In the genomic region with DNA sequence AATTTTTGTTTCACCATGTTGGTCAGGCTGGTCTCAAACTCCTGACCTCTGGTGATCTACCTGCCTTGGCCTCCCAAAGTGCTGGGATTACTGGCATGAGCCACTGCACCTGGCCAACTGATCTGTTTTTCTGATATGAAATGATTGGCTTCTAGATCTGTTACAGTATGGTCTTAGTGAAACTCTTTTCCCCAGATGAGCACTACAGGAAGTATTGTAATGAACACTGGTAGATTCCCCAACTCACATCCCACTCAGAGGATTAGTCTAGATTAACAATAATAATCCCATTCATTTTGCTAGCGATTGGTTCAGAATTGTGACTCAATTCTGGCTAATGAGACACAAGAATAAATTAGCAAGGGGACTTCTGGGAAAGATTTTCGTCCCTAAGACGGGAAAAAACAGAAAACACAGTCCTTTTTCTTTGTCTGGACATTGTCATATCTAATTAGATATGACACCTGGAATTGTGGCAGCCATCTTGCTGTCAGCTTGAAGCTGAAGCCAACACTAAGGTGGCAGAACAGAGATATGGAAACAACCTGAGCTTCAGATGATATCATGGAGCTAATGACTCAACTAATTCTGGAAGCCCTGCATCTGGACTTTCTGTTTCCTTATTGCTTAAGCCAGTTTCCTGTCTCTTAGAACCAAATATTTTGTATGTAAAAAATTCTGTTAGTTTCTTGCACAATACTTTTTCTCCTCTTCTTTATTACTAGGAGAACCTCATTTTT, we compare ENCODE assay signal across 11 cellular contexts. TPM values are rescaled to one million over a fixed set of nuclear protein-coding genes. Genes with fewer than 3 reads are reported as not detected.
A peak's percentile ranks its signal among the peaks of the same experiment; 100 is the strongest.
DNase-seq lines count a peak whose midpoint lies in the region; ATAC-seq and TF ChIP-seq lines count a peak whose summit lies in the region.
"Had no signal": no experiment of that assay in that cellular context is flagged by ENCODE, and none has a peak within 500 bp of the region (broad histone marks: within the 10 kb centered on the region; RNA-seq: fewer than 3 reads in every experiment).

No MANE protein-coding gene starts in this region.

- H3K27ac ChIP-seq in naive thymus-derived CD4-positive, alpha-beta T cell (ENCODE audit: low read depth, low read length) = no peak overlapping the region
- H3K27ac ChIP-seq in dorsolateral prefrontal cortex = no peak overlapping the region

- peak; percentile 62 for DNase-seq in ELR (ENCODE audit: low read depth)
- DNase-seq in HPDE6-E6E7 (ENCODE audit: extremely low spot score) = peak; percentile 60
- no peak for DNase-seq in naive thymus-derived CD4-positive, alpha-beta T cell
- no peak for DNase-seq in dorsolateral prefrontal cortex
- DNase-seq in HUDEP-2 (lab: John Stamatoyannopoulos, UW; ENCODE audit: unreplicated experiment in 76 of 76) = no peak
- DNase-seq: activated effector memory CD4-positive, alpha-beta T cell treated with anti-CD3 and anti-CD28 coated beads, Interleukin-2, amount 50 U/mL, for 16 hours; kidney glomerular epithelial cell; NCI-H2227 treated with DMSO at 0.1 percent for 48 hours had no signal

- POLR2A ChIA-PET in naive thymus-derived CD4-positive, alpha-beta T cell (lab: Charles Lee) = no interaction called here

- no peaks in the 10 kb centered on the region for H3K36me3 ChIP-seq in naive thymus-derived CD4-positive, alpha-beta T cell (ENCODE audit: control insufficient read depth in 2 of 3, insufficient read depth in 3 of 3, low read length in 3 of 3)

- no peaks in the 10 kb centered on the region for H3K9me3 ChIP-seq in naive thymus-derived CD4-positive, alpha-beta T cell (ENCODE audit: control insufficient read depth in 2 of 3, low read length in 3 of 3)

- no peak overlapping the region for H3K4me3 ChIP-seq in naive thymus-derived CD4-positive, alpha-beta T cell (ENCODE audit: low read length)
- no peak overlapping the region for H3K4me3 ChIP-seq in dorsolateral prefrontal cortex

- intact Hi-C loops in naive thymus-derived CD4-positive, alpha-beta T cell (cut with micrococcal nuclease) = no loop called here
- intact Hi-C loops in dorsolateral prefrontal cortex (cut with DNase I) = no loop called here

- CTCF ChIA-PET in naive thymus-derived CD4-positive, alpha-beta T cell (lab: Charles Lee) = interaction anchor here (1.5 kb wide), 1 partner anchor 55 kb away, joined by 4 read pairs; no protein-coding TSS in a partner anchor

- peak overlapping the region; percentile 25 for H3K4me3 Mint-ChIP-seq in activated naive CD8-positive, alpha-beta T cell
- no peak overlapping the region for H3K4me3 Mint-ChIP-seq in naive thymus-derived CD4-positive, alpha-beta T cell

- peaks cover 7% of the 10 kb centered on the region for H3K9me3 Mint-ChIP-seq in activated naive CD8-positive, alpha-beta T cell (ENCODE audit: low read depth)
- peaks cover 0 to 13% (median 0%) of the 10 kb centered on the region in 11 donors for H3K9me3 Mint-ChIP-seq in naive thymus-derived CD4-positive, alpha-beta T cell

- no peak for TF ChIP-seq CTCF in dorsolateral prefrontal cortex (IDR thresholded peaks at IDR 0.05 in 54 of 56, conservative IDR thresholded peaks at IDR 0.05 in 2 of 56; ENCODE audit: low read depth in 1 of 56, partially characterized antibody in 56 of 56)

- H3K4me1 ChIP-seq in naive thymus-derived CD4-positive, alpha-beta T cell (ENCODE audit: control insufficient read depth in 2 of 2, insufficient read depth in 2 of 2, low read length in 2 of 2) = no peaks in the 10 kb centered on the region

- peaks cover 15% of the 10 kb centered on the region for H3K4me1 Mint-ChIP-seq in activated naive CD8-positive, alpha-beta T cell (ENCODE audit: low read depth)
- peaks cover 0 to 7% (median 0%) of the 10 kb centered on the region in 7 donors for H3K4me1 Mint-ChIP-seq in naive thymus-derived CD4-positive, alpha-beta T cell

- peaks cover 23% of the 10 kb centered on the region for H3K27me3 Mint-ChIP-seq in activated naive CD8-positive, alpha-beta T cell
- peaks cover 5 to 49% (median 42%) of the 10 kb centered on the region in 5 donors for H3K27me3 Mint-ChIP-seq in naive thymus-derived CD4-positive, alpha-beta T cell

- peak; percentile 37 for ATAC-seq in naive thymus-derived CD4-positive, alpha-beta T cell
- no peak for ATAC-seq in HG02884 (IDR thresholded peaks at IDR 0.05; ENCODE audit: unreplicated experiment)

- H3K27ac Mint-ChIP-seq in activated naive CD8-positive, alpha-beta T cell = peak overlapping the region; percentile 83
- H3K27ac Mint-ChIP-seq in naive thymus-derived CD4-positive, alpha-beta T cell = no peak overlapping the region
- H3K27ac Mint-ChIP-seq: progenitor cell of endocrine pancreas had no signal

- H3K36me3 Mint-ChIP-seq in activated naive CD8-positive, alpha-beta T cell = no peaks in the 10 kb centered on the region
- no peaks in the 10 kb centered on the region for H3K36me3 Mint-ChIP-seq in naive thymus-derived CD4-positive, alpha-beta T cell

- H3K27me3 ChIP-seq in naive thymus-derived CD4-positive, alpha-beta T cell (ENCODE audit: control insufficient read depth in 2 of 2, insufficient read depth in 2 of 2, low read length in 2 of 2) = no peaks in the 10 kb centered on the region
- H3K27me3 ChIP-seq in dorsolateral prefrontal cortex = peaks cover 0 to 3% (median 0%) of the 10 kb centered on the region in 45 donors

RNA-seq across cellular contexts. Expression of a gene that starts 17.4 kb away (rescaled TPM):
- total RNA-seq in naive thymus-derived CD4-positive, alpha-beta T cell = 10 to 100 TPM; 26.8 to 48.2 (median 42.6) TPM
- polyA plus RNA-seq in naive thymus-derived CD4-positive, alpha-beta T cell = 10 to 100 TPM; 35.3 to 51.9 TPM
- total RNA-seq in dorsolateral prefrontal cortex = 100 to 1,000 TPM; 126 to 515 (median 369) TPM

RNA-seq across cellular contexts. Expression of a gene that starts 33.6 kb away (rescaled TPM):
- 1 to 10 TPM in 2 of 5 experiments, under 1 TPM in 1, not detected in 2; 0.76 to 2.7 (median 1.9) TPM for total RNA-seq in naive thymus-derived CD4-positive, alpha-beta T cell
- polyA plus RNA-seq in naive thymus-derived CD4-positive, alpha-beta T cell = not detected
- total RNA-seq in dorsolateral prefrontal cortex = 10 to 100 TPM; 13.7 to 51.4 (median 30.0) TPM

Comparison
In these comparisons a context has a peak if more than half of its experiments do, and no peak if none do; other contexts are left out.
1. DNase-seq: peak in ELR (single experiment) and HPDE6-E6E7 (single experiment); none in naive thymus-derived CD4-positive, alpha-beta T cell (0 of 9), dorsolateral prefrontal cortex (0 of 10) and HUDEP-2 (0 of 76).